ENCODE assay signal across 8 cellular contexts in the genomic region with DNA sequence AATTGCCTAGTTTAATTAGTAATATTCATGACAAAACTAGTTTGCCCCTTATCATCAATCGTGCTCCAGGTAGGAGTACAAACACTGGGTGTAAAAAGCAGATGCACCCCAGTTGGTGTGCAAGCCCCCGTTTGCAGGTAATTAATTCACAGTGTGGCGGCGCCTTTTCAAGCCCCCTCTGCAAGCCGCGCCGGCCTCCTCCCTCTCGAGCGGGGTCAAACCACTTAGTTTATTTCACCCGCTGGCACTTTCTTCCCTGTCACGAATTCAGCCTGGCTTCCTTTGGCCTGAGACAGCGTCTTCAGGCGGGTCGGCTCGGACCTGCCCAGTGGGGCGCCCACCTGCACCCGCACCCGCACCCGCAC.
DNase-seq lines count a peak whose midpoint lies in the region; ATAC-seq and TF ChIP-seq lines count a peak whose summit lies in the region.

No MANE protein-coding gene starts in this region.

- ATAC-seq in HG03442 (IDR thresholded peaks at IDR 0.05; ENCODE audit: unreplicated experiment) (peak; percentile 3), HG02610 (IDR thresholded peaks at IDR 0.05; ENCODE audit: unreplicated experiment) (no peak), left lobe of liver (no peak), GM18858 (IDR thresholded peaks at IDR 0.05; ENCODE audit: unreplicated experiment) (no peak)

- H3K27ac Mint-ChIP-seq in nephron progenitor cell: no peak overlapping the region

- H3K4me2 ChIP-seq in BLaER1 treated with 17β-estradiol and CSF1 and Interleukin-3, amounts not matched to agents 10 nM and 100 nM: peak overlapping the region; percentile 92 to 100 (median 99)

- no peaks in the 10 kb centered on the region for H3K36me3 Mint-ChIP-seq in nephron progenitor cell (ENCODE audit: low read depth)

- H3K27me3 ChIP-seq in BLaER1 treated with 17β-estradiol and CSF1 and Interleukin-3, amounts not matched to agents 10 nM and 100 nM: peaks cover 17 to 34% (median 28%) of the 10 kb centered on the region in 11 experiments; a peak in 20 of 22 replicates

- peaks cover 29% of the 10 kb centered on the region for H3K4me1 Mint-ChIP-seq in nephron progenitor cell

- peak overlapping the region; percentile 42 to 76 (median 69); a peak in 21 of 22 replicates for H3K9ac ChIP-seq in BLaER1 treated with 17β-estradiol and CSF1 and Interleukin-3, amounts not matched to agents 10 nM and 100 nM

- no peak for DNase-seq in nephron progenitor cell
- no peak for DNase-seq in cerebellar cortex (ENCODE audit: low spot score)
- DNase-seq in left lobe of liver (ENCODE audit: low spot score): no peak

- no peak for TF ChIP-seq CTCF in nephron progenitor cell (IDR thresholded peaks at IDR 0.05)

- peaks cover 0 to 7% (median 0%) of the 10 kb centered on the region in 11 experiments; a peak in 4 of 22 replicates for H4K20me1 ChIP-seq in BLaER1 treated with 17β-estradiol and CSF1 and Interleukin-3, amounts not matched to agents 10 nM and 100 nM

- H3K27ac ChIP-seq in BLaER1 treated with 17β-estradiol and CSF1 and Interleukin-3, amounts not matched to agents 10 nM and 100 nM: peak overlapping the region in 1 of 11 experiments; percentile 3; a peak in 1 of 22 replicates
- peak overlapping the region; percentile 95 for H3K27ac ChIP-seq in cingulate gyrus (ENCODE audit: low read depth, low read length)

- peaks cover 6% of the 10 kb centered on the region for H3K9me3 Mint-ChIP-seq in nephron progenitor cell

- peaks cover 14 to 33% (median 21%) of the 10 kb centered on the region in 10 experiments for H3K4me1 ChIP-seq in BLaER1 treated with 17β-estradiol and CSF1 and Interleukin-3, amounts not matched to agents 10 nM and 100 nM

- H3K9me3 ChIP-seq in BLaER1 treated with 17β-estradiol and CSF1 and Interleukin-3, amounts not matched to agents 10 nM and 100 nM (replicated peaks in 1 of 11): no peaks in the 10 kb centered on the region

- H3K4me3 Mint-ChIP-seq in nephron progenitor cell: peak overlapping the region; percentile 84

- no peaks in the 10 kb centered on the region for H3K36me3 ChIP-seq in BLaER1 treated with 17β-estradiol and CSF1 and Interleukin-3, amounts not matched to agents 10 nM and 100 nM

- H3K27me3 Mint-ChIP-seq in nephron progenitor cell (ENCODE audit: low read depth, poor library complexity): peaks cover 89% of the 10 kb centered on the region

- peak overlapping the region; percentile 74 to 93 (median 86) for H3K4me3 ChIP-seq in BLaER1 treated with 17β-estradiol and CSF1 and Interleukin-3, amounts not matched to agents 10 nM and 100 nM
